ENCODE assay signal across 14 cellular contexts in genomic region chr5:154479160-154479943, GRCh38. TPM values are rescaled to one million over a fixed set of nuclear protein-coding genes. Genes with fewer than 3 reads are reported as not detected.
DNase-seq lines count a peak whose midpoint lies in the region; ATAC-seq, FAIRE-seq and TF ChIP-seq lines count a peak whose summit lies in the region.
"Had no signal": no experiment of that assay in that cellular context is flagged by ENCODE, and none has a peak within 500 bp of the region (broad histone marks: within the 10 kb centered on the region; RNA-seq: fewer than 3 reads in every experiment).

No MANE protein-coding gene starts in this region.

- H2AFZ ChIP-seq in GM12878 (ENCODE audit: control insufficient read depth, low read depth, low read length), result no peak overlapping the region

- no peak for TF ChIP-seq RAD21 in GM12878 (IDR thresholded peaks at IDR 0.05; ENCODE audit: insufficient read depth, low read depth, low read length)

- peaks cover 65% of the 10 kb centered on the region for H3K27me3 ChIP-seq in CD4-positive, CD25-positive, alpha-beta regulatory T cell (ENCODE audit: control insufficient read depth, insufficient read depth, low read length)
- peaks cover 47 to 61% of the 10 kb centered on the region in 2 experiments for H3K27me3 ChIP-seq in GM12878 (replicated peaks in 1 of 2; ENCODE audit: control insufficient read depth in 2 of 2, insufficient read depth in 2 of 2, low read length in 1 of 2)
- H3K27me3 ChIP-seq in naive thymus-derived CD4-positive, alpha-beta T cell (ENCODE audit: control insufficient read depth in 2 of 2, insufficient read depth in 2 of 2, low read length in 2 of 2), result peaks cover 11 to 71% of the 10 kb centered on the region in 2 donors

- no peak overlapping the region for H3K4me3 ChIP-seq in CD4-positive, CD25-positive, alpha-beta regulatory T cell (ENCODE audit: low read depth, low read length)
- no peak overlapping the region for H3K4me3 ChIP-seq in GM12878
- no peak overlapping the region for H3K4me3 ChIP-seq in naive thymus-derived CD4-positive, alpha-beta T cell (ENCODE audit: low read length)
- H3K4me3 ChIP-seq: prostate gland had no signal

- SMC1A ChIA-PET in GM12878 (lab: Charles Lee; ENCODE audit: uncharacterized antibody, unreplicated experiment), result no interaction called here

- in situ Hi-C loops in GM12878 (cut with MboI), result no loop called here

- BruUV-seq in GM12878 (replicated peaks; lab: Mats Ljungman, UMichigan), result no TSS peak

- intact Hi-C loops in GM12878 (cut with micrococcal nuclease; ENCODE audit: unreplicated experiment), result no loop called here
- intact Hi-C loops in naive thymus-derived CD4-positive, alpha-beta T cell (cut with micrococcal nuclease), result loop anchor here in 1 of 2 donors (10.0 kb wide), 1 partner anchor 1245 kb away; no protein-coding TSS in a partner anchor

- H3K36me3 Mint-ChIP-seq in CD4-positive, CD25-positive, alpha-beta regulatory T cell, result no peaks in the 10 kb centered on the region
- H3K36me3 Mint-ChIP-seq in naive thymus-derived CD4-positive, alpha-beta T cell, result peaks cover 0 to 18% (median 0%) of the 10 kb centered on the region in 5 donors

- no peak for ATAC-seq in CD4-positive, CD25-positive, alpha-beta regulatory T cell (ENCODE audit: low read depth in 2 of 2)
- ATAC-seq in GM12878 (no peak), GM21515 (IDR thresholded peaks at IDR 0.05; ENCODE audit: unreplicated experiment) (no peak), GM21737 (IDR thresholded peaks at IDR 0.05; ENCODE audit: unreplicated experiment) (no peak)
- no peak for ATAC-seq in naive thymus-derived CD4-positive, alpha-beta T cell

- peak overlapping the region in 1 of 3 donors; percentile 49 for H3K27ac Mint-ChIP-seq in CD4-positive, CD25-positive, alpha-beta regulatory T cell
- peak overlapping the region in 2 of 9 donors; percentile 18 to 86 for H3K27ac Mint-ChIP-seq in naive thymus-derived CD4-positive, alpha-beta T cell

- H3K9me3 ChIP-seq in CD4-positive, CD25-positive, alpha-beta regulatory T cell (ENCODE audit: control insufficient read depth in 2 of 2, low read length in 2 of 2), result no peaks in the 10 kb centered on the region
- H3K9me3 ChIP-seq in GM12878 (replicated peaks; ENCODE audit: control insufficient read depth, insufficient read depth, low read length), result no peaks in the 10 kb centered on the region; the same call in none of the 3 replicates
- no peaks in the 10 kb centered on the region for H3K9me3 ChIP-seq in naive thymus-derived CD4-positive, alpha-beta T cell (ENCODE audit: control insufficient read depth in 2 of 3, low read length in 3 of 3)
- H3K9me3 ChIP-seq: prostate gland had no signal

- H3K27ac ChIP-seq in CD4-positive, CD25-positive, alpha-beta regulatory T cell (ENCODE audit: insufficient read depth, low read length, poor library complexity, severe bottlenecking), result no peak overlapping the region
- no peak overlapping the region for H3K27ac ChIP-seq in GM12878 (ENCODE audit: control insufficient read depth, insufficient read depth)
- H3K27ac ChIP-seq in naive thymus-derived CD4-positive, alpha-beta T cell (ENCODE audit: low read depth, low read length), result no peak overlapping the region
- H3K27ac ChIP-seq: prostate gland had no signal

- CTCF ChIA-PET in GM12878 (lab: Yijun Ruan, JAX), result interaction anchor here (0.6 kb wide), 2 partner anchors 24 to 167 kb away, joined by 3 read pairs; no protein-coding TSS in a partner anchor
- CTCF ChIA-PET in naive thymus-derived CD4-positive, alpha-beta T cell (lab: Charles Lee), result no interaction called here

- RAD21 ChIA-PET in GM12878 (lab: Charles Lee; ENCODE audit: unreplicated experiment), result no interaction called here

- TF ChIP-seq CTCF in GM12878 (IDR thresholded peaks at IDR 0.05 in 2 of 3, conservative IDR thresholded peaks at IDR 0.05 in 1 of 3; ENCODE audit: control insufficient read depth in 2 of 3, extremely low read depth in 1 of 3, insufficient read depth in 1 of 3, low read depth in 3 of 3, low read length in 3 of 3), result no peak

- no peak for TF ChIP-seq POLR2A in GM12891 (IDR thresholded peaks at IDR 0.05; ENCODE audit: low read depth, low read length)
- TF ChIP-seq POLR2A in GM12878 (IDR thresholded peaks at IDR 0.05; ENCODE audit: low read depth, low read length), result no peak

- H3K4me1 ChIP-seq in CD4-positive, CD25-positive, alpha-beta regulatory T cell (ENCODE audit: control insufficient read depth, insufficient read depth, low read length, poor library complexity, severe bottlenecking), result peaks cover 57% of the 10 kb centered on the region
- peaks cover 8% of the 10 kb centered on the region for H3K4me1 ChIP-seq in GM12878 (ENCODE audit: control insufficient read depth, insufficient read depth, low read length)
- peaks cover 10 to 32% of the 10 kb centered on the region in 2 donors for H3K4me1 ChIP-seq in naive thymus-derived CD4-positive, alpha-beta T cell (ENCODE audit: control insufficient read depth in 2 of 2, insufficient read depth in 2 of 2, low read length in 2 of 2)

- peaks cover 0 to 10% (median 0%) of the 10 kb centered on the region in 7 donors for H3K9me3 Mint-ChIP-seq in CD4-positive, CD25-positive, alpha-beta regulatory T cell
- H3K9me3 Mint-ChIP-seq in naive thymus-derived CD4-positive, alpha-beta T cell, result peaks cover 0 to 6% (median 0%) of the 10 kb centered on the region in 11 donors

- peak overlapping the region in 3 of 4 donors; percentile 62 to 84 (median 70) for H3K4me3 Mint-ChIP-seq in CD4-positive, CD25-positive, alpha-beta regulatory T cell
- H3K4me3 Mint-ChIP-seq in naive thymus-derived CD4-positive, alpha-beta T cell, result peak overlapping the region; percentile 37 to 86 (median 69)

- no peaks in the 10 kb centered on the region for H3K79me2 ChIP-seq in GM12878 (ENCODE audit: control insufficient read depth, insufficient read depth, low read length)

- FAIRE-seq in GM12891 (lab: Jason Lieb, UNC), result peak; percentile 38
- FAIRE-seq in GM12878 (lab: Jason Lieb, UNC), result no peak

- H4K20me1 ChIP-seq in GM12878 (ENCODE audit: control insufficient read depth, insufficient read depth), result no peaks in the 10 kb centered on the region

- peak overlapping the region; percentile 30; the same call in 1 of the 2 replicates for H3K4me2 ChIP-seq in GM12878 (ENCODE audit: control insufficient read depth, insufficient read depth)

- no peak for TF ChIP-seq EP300 in GM12878 (IDR thresholded peaks at IDR 0.05; ENCODE audit: borderline replicate concordance in 1 of 2, control insufficient read depth in 1 of 2, low read depth in 2 of 2, low read length in 2 of 2)

- POLR2A ChIA-PET in GM12878 (lab: Charles Lee), result no interaction called here
- POLR2A ChIA-PET in naive thymus-derived CD4-positive, alpha-beta T cell (lab: Charles Lee), result no interaction called here

- DNase-seq in CD4-positive, CD25-positive, alpha-beta regulatory T cell, result no peak
- DNase-seq in GM12891 (ENCODE audit: insufficient read length, low spot score) (no peak), GM12878 (ENCODE audit: low read depth, low spot score) (no peak), SHP77 (lab: John Stamatoyannopoulos, UW) (no peak), NCI-H526 treated with DMSO at 0.1 percent for 48 hours (lab: John Stamatoyannopoulos, UW) (no peak)
- peak in 1 of 9 donors; percentile 29 for DNase-seq in naive thymus-derived CD4-positive, alpha-beta T cell
- DNase-seq: anterior cingulate cortex, Right ventricle myocardium superior had no signal

- no peaks in the 10 kb centered on the region for H3K36me3 ChIP-seq in CD4-positive, CD25-positive, alpha-beta regulatory T cell (ENCODE audit: control insufficient read depth, insufficient read depth, low read length)
- H3K36me3 ChIP-seq in GM12878 (ENCODE audit: control insufficient read depth in 2 of 2, insufficient read depth in 2 of 2, low read length in 1 of 2), result no peaks in the 10 kb centered on the region
- no peaks in the 10 kb centered on the region for H3K36me3 ChIP-seq in naive thymus-derived CD4-positive, alpha-beta T cell (ENCODE audit: control insufficient read depth in 2 of 3, insufficient read depth in 3 of 3, low read length in 3 of 3)
- H3K36me3 ChIP-seq: prostate gland had no signal

- 41% methylated on average over 44 of the region's 44 CpGs for WGBS in GM12878 (ENCODE audit: insufficient coverage, insufficient replicate concordance, low lambda C conversion rate, missing lambda C conversion rate)

- peaks cover 0 to 59% (median 33%) of the 10 kb centered on the region in 4 donors for H3K4me1 Mint-ChIP-seq in CD4-positive, CD25-positive, alpha-beta regulatory T cell
- H3K4me1 Mint-ChIP-seq in naive thymus-derived CD4-positive, alpha-beta T cell, result peaks cover 30 to 64% (median 53%) of the 10 kb centered on the region in 7 donors

- H3K9ac ChIP-seq in GM12878 (ENCODE audit: control insufficient read depth, insufficient read depth, low read length), result no peak overlapping the region

- H3K27me3 Mint-ChIP-seq in CD4-positive, CD25-positive, alpha-beta regulatory T cell, result peaks cover 92% of the 10 kb centered on the region
- peaks cover 80 to 96% (median 85%) of the 10 kb centered on the region in 5 donors for H3K27me3 Mint-ChIP-seq in naive thymus-derived CD4-positive, alpha-beta T cell

RNA-seq across cellular contexts. Expression of gene HAND1, which starts 1.3 kb away (rescaled TPM):
- not detected for total RNA-seq in CD4-positive, CD25-positive, alpha-beta regulatory T cell
- polyA plus RNA-seq in CD4-positive, CD25-positive, alpha-beta regulatory T cell, result not detected
- 0.06 TPM for polyA plus RNA-seq in GM12891 (2012; ENCODE audit: low read depth, missing spikeins)
- not detected in 2 replicates for total RNA-seq in GM12878 (2013; cell fraction: nucleolus; rRNA removed)
- total RNA-seq in GM12878 (2014; rRNA removed), result 0.17 and 0.49 TPM in 2 replicates
- total RNA-seq in GM12878 (2014; rRNA removed; fragmentation: Illumina TruSeq; extraction: Trizol), result 0.22 TPM in 1 of 2 replicates, not detected in the other
- total RNA-seq in GM12878 (2021), result 0.36 and 0.64 TPM in 2 replicates
- not detected for polyA plus RNA-seq in GM12878 (2011; ENCODE audit: low read depth)
- polyA plus RNA-seq in GM12878 (2011; rRNA removed), result not detected in 2 replicates
- not detected in 2 replicates for polyA plus RNA-seq in GM12878 (2011; cell fraction: cytosol; rRNA removed)
- polyA plus RNA-seq in GM12878 (2011; cell fraction: nucleus; rRNA removed), result not detected in 2 replicates
- not detected in 2 replicates for polyA plus RNA-seq in GM12878 (2012)
- polyA plus RNA-seq in GM12878 (2014; fragmentation: Illumina TruSeq; extraction: Trizol), result 0.24 and 0.31 TPM in 2 replicates
- under 1 TPM in 1 of 2 experiments, not detected in 1; 0.06 TPM for polyA plus RNA-seq in GM12878 (2014; fragmentation: Nextera tagmentation; extraction: Ambion mirVana)
- 0.41 and 1.0 TPM in 2 replicates for polyA plus RNA-seq in GM12878 (2014; rRNA removed)
- not detected for polyA plus RNA-seq in GM12878 (2016; fragmentation: Nextera tagmentation; extraction: Ambion mirVana)
- not detected in 2 replicates for polyA minus RNA-seq in GM12878 (2011; rRNA and poly(A)+ RNA removed)
- not detected in 2 replicates for polyA minus RNA-seq in GM12878 (2011; cell fraction: cytosol; rRNA and poly(A)+ RNA removed)
- polyA minus RNA-seq in GM12878 (2011; cell fraction: nucleus; rRNA and poly(A)+ RNA removed), result not detected in 2 replicates
- not detected for total RNA-seq in naive thymus-derived CD4-positive, alpha-beta T cell
- polyA plus RNA-seq in naive thymus-derived CD4-positive, alpha-beta T cell, result not detected
- total RNA-seq: epithelial cell of proximal tubule, kidney epithelial cell, LHCN-M2, prostate gland had no signal

RNA-seq across cellular contexts. Expression of gene SAP30L, which starts 33.6 kb away (rescaled TPM):
- 54.9 TPM for total RNA-seq in CD4-positive, CD25-positive, alpha-beta regulatory T cell
- 10 to 100 TPM; 30.9 to 47.3 (median 36.5) TPM for polyA plus RNA-seq in CD4-positive, CD25-positive, alpha-beta regulatory T cell
- polyA plus RNA-seq in GM12891 (2012; ENCODE audit: low read depth, missing spikeins), result 16.6 TPM
- total RNA-seq in GM12878 (2013; cell fraction: nucleolus; rRNA removed), result 11.6 and 16.7 TPM in 2 replicates
- total RNA-seq in GM12878 (2014; rRNA removed) (13.8 and 20.3 TPM in 2 replicates), GM12878 (2014; rRNA removed; fragmentation: Illumina TruSeq; extraction: Trizol) (20.6 and 23.9 TPM in 2 replicates), GM12878 (2021) (26.0 and 26.2 TPM in 2 replicates)
- 4.5 TPM for polyA plus RNA-seq in GM12878 (2011; ENCODE audit: low read depth)
- polyA plus RNA-seq in GM12878 (2011; rRNA removed) (36.8 and 44.2 TPM in 2 replicates), GM12878 (2014; fragmentation: Illumina TruSeq; extraction: Trizol) (16.1 and 23.0 TPM in 2 replicates), GM12878 (2014; fragmentation: Nextera tagmentation; extraction: Ambion mirVana) (10 to 100 TPM in 1 of 2 experiments, 1 to 10 TPM in 1; 2.4 to 15.4 TPM), GM12878 (2014; rRNA removed) (22.8 and 22.9 TPM in 2 replicates), GM12878 (2016; fragmentation: Nextera tagmentation; extraction: Ambion mirVana) (1 to 10 TPM; 5.6 to 8.8 TPM)
- polyA plus RNA-seq in GM12878 (2011; cell fraction: cytosol; rRNA removed), result 17.1 and 19.2 TPM in 2 replicates
- polyA plus RNA-seq in GM12878 (2011; cell fraction: nucleus; rRNA removed), result 33.3 and 37.4 TPM in 2 replicates
- polyA plus RNA-seq in GM12878 (2012), result 21.8 and 22.4 TPM in 2 replicates
- polyA minus RNA-seq in GM12878 (2011; rRNA and poly(A)+ RNA removed), result 9.2 and 11.6 TPM in 2 replicates
- polyA minus RNA-seq in GM12878 (2011; cell fraction: cytosol; rRNA and poly(A)+ RNA removed), result 5.5 and 6.7 TPM in 2 replicates
- polyA minus RNA-seq in GM12878 (2011; cell fraction: nucleus; rRNA and poly(A)+ RNA removed), result 5.8 and 7.3 TPM in 2 replicates
- total RNA-seq in naive thymus-derived CD4-positive, alpha-beta T cell, result 10 to 100 TPM; 31.1 to 45.7 (median 35.9) TPM
- 10 to 100 TPM; 18.1 to 27.2 TPM for polyA plus RNA-seq in naive thymus-derived CD4-positive, alpha-beta T cell
